In the genomic region with DNA sequence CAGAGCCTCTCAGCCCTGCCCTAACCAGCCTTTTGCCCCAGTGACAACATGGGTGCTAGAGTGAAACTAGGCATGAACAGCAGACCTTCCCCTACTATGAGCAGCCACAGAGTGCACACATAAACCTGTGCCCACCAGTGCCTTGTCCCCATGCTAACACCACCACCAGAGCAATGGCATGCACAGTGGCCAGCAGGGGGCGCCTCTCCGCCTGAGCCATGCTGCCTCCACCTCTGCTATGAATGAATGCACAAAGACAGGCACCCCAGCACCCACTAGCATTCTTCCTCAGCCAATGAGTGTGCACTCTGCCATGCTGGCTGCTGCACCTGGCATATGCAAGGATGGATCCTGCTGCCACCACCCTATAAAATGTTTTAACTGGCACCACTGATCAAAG, we compare ENCODE assay signal across 9 cellular contexts.
DNase-seq lines count a peak whose midpoint lies in the region; ATAC-seq, FAIRE-seq and TF ChIP-seq lines count a peak whose summit lies in the region.
"Had no signal": no experiment of that assay in that cellular context is flagged by ENCODE, and none has a peak within 500 bp of the region (broad histone marks: within the 10 kb centered on the region; RNA-seq: fewer than 3 reads in every experiment).

No MANE protein-coding gene starts in this region.

- no peaks in the 10 kb centered on the region for H3K9me3 Mint-ChIP-seq in activated CD8-positive, alpha-beta T cell treated with anti-CD3 and anti-CD28 coated beads, Interleukin-2, amount 10 ng/mL, durations not matched to agents 7 days and 5 days (ENCODE audit: insufficient read depth)

- H3K9ac ChIP-seq in keratinocyte (ENCODE audit: control insufficient read depth, extremely low read depth, insufficient read depth, low read length), result no peak overlapping the region

- H3K36me3 Mint-ChIP-seq in activated CD8-positive, alpha-beta T cell treated with anti-CD3 and anti-CD28 coated beads, Interleukin-2, amount 10 ng/mL, durations not matched to agents 7 days and 5 days (ENCODE audit: low read depth), result no peaks in the 10 kb centered on the region

- H3K36me3 ChIP-seq in BJ (ENCODE audit: control insufficient read depth, insufficient read depth, low read length) (no peaks in the 10 kb centered on the region), HEK293 (ENCODE audit: control insufficient read depth in 2 of 2, insufficient read depth in 1 of 2, low read length in 2 of 2) (no peaks in the 10 kb centered on the region), keratinocyte (ENCODE audit: control insufficient read depth in 2 of 2, extremely low read depth in 1 of 2, insufficient read depth in 2 of 2, low read length in 2 of 2) (no peaks in the 10 kb centered on the region)

- H3K4me1 ChIP-seq in HEK293 (ENCODE audit: control insufficient read depth, insufficient read depth, low read length), result no peaks in the 10 kb centered on the region
- H3K4me1 ChIP-seq in keratinocyte (ENCODE audit: control insufficient read depth, extremely low read depth, insufficient read depth, low read length), result no peaks in the 10 kb centered on the region

- H3K27ac Mint-ChIP-seq in activated CD8-positive, alpha-beta T cell treated with anti-CD3 and anti-CD28 coated beads, Interleukin-2, amount 10 ng/mL, durations not matched to agents 7 days and 5 days, result no peak overlapping the region

- DNase-seq in BJ (ENCODE audit: low read depth) (no peak), keratinocyte (ENCODE audit: low read depth, low spot score) (no peak), DMS79 treated with DMSO at 0.1 percent for 48 hours (lab: John Stamatoyannopoulos, UW) (no peak), cerebellar nuclear complex (lab: John Stamatoyannopoulos, UW) (no peak)
- DNase-seq in activated CD8-positive, alpha-beta T cell treated with anti-CD3 and anti-CD28 coated beads, Interleukin-2, amount 10 ng/mL, durations not matched to agents 7 days and 5 days, result peak; percentile 23
- DNase-seq: NCI-H1092 had no signal

- H3K4me2 ChIP-seq in keratinocyte (ENCODE audit: control insufficient read depth, extremely low read depth, insufficient read depth, low read depth, low read length), result no peak overlapping the region

- H3K79me2 ChIP-seq in keratinocyte (ENCODE audit: control insufficient read depth, insufficient read depth, low read length), result no peaks in the 10 kb centered on the region

- no peaks in the 10 kb centered on the region for H3K27me3 ChIP-seq in BJ (ENCODE audit: control insufficient read depth, insufficient read depth, low read length)
- no peaks in the 10 kb centered on the region for H3K27me3 ChIP-seq in keratinocyte (ENCODE audit: control insufficient read depth, extremely low read depth, insufficient read depth, low read length)

- no peak for ATAC-seq in activated CD8-positive, alpha-beta T cell treated with anti-CD3 and anti-CD28 coated beads, Interleukin-2, amount 10 ng/mL, durations not matched to agents 7 days and 5 days
- ATAC-seq in HG02884 (IDR thresholded peaks at IDR 0.05; ENCODE audit: unreplicated experiment), result no peak
- no peak for ATAC-seq in HG02970 (IDR thresholded peaks at IDR 0.05; ENCODE audit: low FRiP score, unreplicated experiment)

- H3K27me3 Mint-ChIP-seq in activated CD8-positive, alpha-beta T cell treated with anti-CD3 and anti-CD28 coated beads, Interleukin-2, amount 10 ng/mL, durations not matched to agents 7 days and 5 days (ENCODE audit: low read depth), result no peaks in the 10 kb centered on the region

- H3K9me1 ChIP-seq in keratinocyte (ENCODE audit: control insufficient read depth, extremely low read depth, insufficient read depth, low read length), result no peaks in the 10 kb centered on the region

- POLR2A ChIA-PET in BJ (lab: Charles Lee) (no interaction called here), HEK293 (lab: Yijun Ruan, JAX) (no interaction called here)
- POLR2A ChIA-PET in activated CD8-positive, alpha-beta T cell treated with anti-CD3 and anti-CD28 coated beads, Interleukin-2, amount 10 ng/mL, durations not matched to agents 7 days and 5 days (lab: Charles Lee), result no interaction called here

- H3K4me3 ChIP-seq in BJ (ENCODE audit: low read depth, low read length) (no peak overlapping the region), HEK293 (ENCODE audit: low read depth, low read length) (no peak overlapping the region), keratinocyte (ENCODE audit: control insufficient read depth in 2 of 3, extremely low read depth in 1 of 3, insufficient read depth in 2 of 3, low read depth in 1 of 3, low read length in 3 of 3) (no peak overlapping the region)

- H3K9me3 ChIP-seq in HEK293 (ENCODE audit: control insufficient read depth, insufficient read depth, low read depth, low read length) (no peaks in the 10 kb centered on the region; the same call in 1 of the 2 replicates), keratinocyte (ENCODE audit: control insufficient read depth, low read depth, low read length) (no peaks in the 10 kb centered on the region)

- no peak for FAIRE-seq in keratinocyte (lab: Jason Lieb, UNC)

- no peak overlapping the region for H2AFZ ChIP-seq in keratinocyte (ENCODE audit: control insufficient read depth, low read length)

- no peaks in the 10 kb centered on the region for H3K4me1 Mint-ChIP-seq in activated CD8-positive, alpha-beta T cell treated with anti-CD3 and anti-CD28 coated beads, Interleukin-2, amount 10 ng/mL, durations not matched to agents 7 days and 5 days (ENCODE audit: low read depth)

- CTCF ChIA-PET in BJ (lab: Yijun Ruan, JAX) (no interaction called here), HEK293 (lab: Yijun Ruan, JAX) (interaction anchor here (0.6 to 1.0 kb wide), 2 partner anchors 13 to 225 kb away, joined by 3 read pairs; no protein-coding TSS in a partner anchor)
- CTCF ChIA-PET in activated CD8-positive, alpha-beta T cell treated with anti-CD3 and anti-CD28 coated beads, Interleukin-2, amount 10 ng/mL, durations not matched to agents 7 days and 5 days (lab: Charles Lee), result no interaction called here

- dilution Hi-C loops in keratinocyte (cut with MboI; ENCODE audit: extremely low pct_ligation_motif_present, low sequenced_read_pairs), result no loop called here

- H3K27ac ChIP-seq in HEK293 (ENCODE audit: extremely low read depth, low read depth, low read length) (no peak overlapping the region), keratinocyte (ENCODE audit: control insufficient read depth, insufficient read depth, low read length) (no peak overlapping the region)

- H4K20me1 ChIP-seq in keratinocyte (ENCODE audit: control insufficient read depth, extremely low read depth, insufficient read depth, low read length), result no peaks in the 10 kb centered on the region

- TF ChIP-seq CTCF in BJ (IDR thresholded peaks at IDR 0.05; ENCODE audit: insufficient read depth, low read depth, low read length), result peak; percentile 42
- peak; percentile 31; the same call in 1 of the 2 replicates for TF ChIP-seq CTCF in HEK293 (tag by site-specific recombination; IDR thresholded peaks at IDR 0.05)
- peak in 2 of 3 experiments; percentile 49 to 58 for TF ChIP-seq CTCF in keratinocyte (optimal IDR thresholded peaks at IDR 0.05 in 1 of 3, IDR thresholded peaks at IDR 0.05 in 1 of 3, conservative IDR thresholded peaks at IDR 0.05 in 1 of 3; ENCODE audit: extremely low read depth in 1 of 3, insufficient read depth in 2 of 3, low read length in 3 of 3)

- no peak overlapping the region for H3K4me3 Mint-ChIP-seq in activated CD8-positive, alpha-beta T cell treated with anti-CD3 and anti-CD28 coated beads, Interleukin-2, amount 10 ng/mL, durations not matched to agents 7 days and 5 days

TF ChIP-seq in HEK293, 187 proteins besides CTCF, POLR2A, EP300 and RAD21 (continues in another document):
- TF ChIP-seq ZNF830 (tag by site-specific recombination; IDR thresholded peaks at IDR 0.05; ENCODE audit: low read depth) (no peak), ZFHX2 (tag by site-specific recombination; conservative IDR thresholded peaks at IDR 0.05) (no peak), PRDM1 (tag by site-specific recombination; IDR thresholded peaks at IDR 0.05) (no peak), GLI4 (tag by site-specific recombination; IDR thresholded peaks at IDR 0.05) (no peak), ZNF174 (tag by site-specific recombination; IDR thresholded peaks at IDR 0.05) (no peak)
- TF ChIP-seq, protein P1, sequence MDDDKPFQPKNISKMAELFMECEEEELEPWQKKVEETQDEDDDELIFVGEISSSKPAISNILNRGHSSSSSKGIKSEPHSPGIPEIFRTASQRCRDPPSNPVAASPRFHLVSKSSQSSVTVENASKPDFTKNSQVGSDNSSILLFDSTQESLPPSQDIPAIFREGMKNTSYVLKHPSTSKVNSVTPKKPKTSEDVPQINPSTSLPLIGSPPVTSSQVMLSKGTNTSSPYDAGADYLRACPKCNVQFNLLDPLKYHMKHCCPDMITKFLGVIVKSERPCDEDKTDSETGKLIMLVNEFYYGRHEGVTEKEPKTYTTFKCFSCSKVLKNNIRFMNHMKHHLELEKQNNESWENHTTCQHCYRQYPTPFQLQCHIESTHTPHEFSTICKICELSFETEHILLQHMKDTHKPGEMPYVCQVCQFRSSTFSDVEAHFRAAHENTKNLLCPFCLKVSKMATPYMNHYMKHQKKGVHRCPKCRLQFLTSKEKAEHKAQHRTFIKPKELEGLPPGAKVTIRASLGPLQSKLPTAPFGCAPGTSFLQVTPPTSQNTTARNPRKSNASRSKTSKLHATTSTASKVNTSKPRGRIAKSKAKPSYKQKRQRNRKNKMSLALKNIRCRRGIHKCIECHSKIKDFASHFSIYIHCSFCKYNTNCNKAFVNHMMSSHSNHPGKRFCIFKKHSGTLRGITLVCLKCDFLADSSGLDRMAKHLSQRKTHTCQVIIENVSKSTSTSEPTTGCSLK (tag by site-specific recombination; IDR thresholded peaks at IDR 0.05), result no peak
- TF ChIP-seq, protein P2, sequence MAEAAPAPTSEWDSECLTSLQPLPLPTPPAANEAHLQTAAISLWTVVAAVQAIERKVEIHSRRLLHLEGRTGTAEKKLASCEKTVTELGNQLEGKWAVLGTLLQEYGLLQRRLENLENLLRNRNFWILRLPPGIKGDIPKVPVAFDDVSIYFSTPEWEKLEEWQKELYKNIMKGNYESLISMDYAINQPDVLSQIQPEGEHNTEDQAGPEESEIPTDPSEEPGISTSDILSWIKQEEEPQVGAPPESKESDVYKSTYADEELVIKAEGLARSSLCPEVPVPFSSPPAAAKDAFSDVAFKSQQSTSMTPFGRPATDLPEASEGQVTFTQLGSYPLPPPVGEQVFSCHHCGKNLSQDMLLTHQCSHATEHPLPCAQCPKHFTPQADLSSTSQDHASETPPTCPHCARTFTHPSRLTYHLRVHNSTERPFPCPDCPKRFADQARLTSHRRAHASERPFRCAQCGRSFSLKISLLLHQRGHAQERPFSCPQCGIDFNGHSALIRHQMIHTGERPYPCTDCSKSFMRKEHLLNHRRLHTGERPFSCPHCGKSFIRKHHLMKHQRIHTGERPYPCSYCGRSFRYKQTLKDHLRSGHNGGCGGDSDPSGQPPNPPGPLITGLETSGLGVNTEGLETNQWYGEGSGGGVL (tag by site-specific recombination; IDR thresholded peaks at IDR 0.05), result no peak
